Comparison of ENCODE assay signal across 8 cellular contexts in the genomic region with DNA sequence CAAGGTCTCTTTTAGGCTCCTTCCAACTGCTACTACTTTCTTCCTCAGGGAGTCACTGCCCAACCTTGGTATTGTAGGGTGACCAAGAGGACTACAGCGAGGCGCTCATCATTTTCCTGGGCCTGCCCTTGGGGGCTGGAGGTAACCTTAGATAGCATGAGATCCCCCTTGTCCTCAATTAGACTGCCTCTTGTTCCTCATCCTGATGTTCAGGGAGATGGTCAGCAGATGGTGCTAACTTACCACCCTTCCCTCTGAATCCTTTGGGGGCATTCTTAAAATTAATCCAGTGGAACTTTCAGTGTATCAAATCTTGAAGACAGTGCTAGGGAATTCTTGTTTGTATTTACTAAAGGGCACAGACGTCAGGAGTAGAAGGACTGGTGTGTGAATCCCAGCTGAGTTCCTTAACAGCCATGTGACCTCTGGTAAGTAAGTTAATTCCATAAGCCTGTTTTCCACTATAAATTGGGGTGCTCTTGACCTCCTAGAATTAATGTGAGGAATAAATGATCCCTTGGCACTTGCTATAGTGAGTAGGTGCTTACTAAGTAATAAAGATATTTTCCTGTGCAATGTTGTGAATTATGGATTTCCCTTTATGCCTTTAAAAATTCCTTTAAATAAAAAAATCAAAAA. TPM values are rescaled to one million over a fixed set of nuclear protein-coding genes. Genes with fewer than 3 reads are reported as not detected.
DNase-seq lines count a peak whose midpoint lies in the region; ATAC-seq and TF ChIP-seq lines count a peak whose summit lies in the region.

No MANE protein-coding gene starts in this region.

- H3K27ac ChIP-seq in gastroesophageal sphincter: no peak overlapping the region

- no peak overlapping the region for H3K4me3 Mint-ChIP-seq in activated naive CD4-positive, alpha-beta T cell treated with anti-CD3 and anti-CD28 coated beads, Interleukin-2, amount 10 ng/mL, durations not matched to agents 7 days and 5 days
- H3K4me3 Mint-ChIP-seq in stimulated activated naive CD8-positive, alpha-beta T cell treated with anti-CD3 and anti-CD28 coated beads, Interleukin-15, amount 100 ng/mL, for 72 hours: no peak overlapping the region

- TF ChIP-seq EP300 in gastroesophageal sphincter (IDR thresholded peaks at IDR 0.05): no peak

- no peaks in the 10 kb centered on the region for H3K27me3 ChIP-seq in gastroesophageal sphincter

- no peak for ATAC-seq in gastroesophageal sphincter
- ATAC-seq in stimulated activated naive CD8-positive, alpha-beta T cell treated with anti-CD3 and anti-CD28 coated beads, Interleukin-15, amount 100 ng/mL, for 72 hours: no peak
- no peak for ATAC-seq in GM21367 (IDR thresholded peaks at IDR 0.05; ENCODE audit: unreplicated experiment)
- no peak for ATAC-seq in GM19397 (IDR thresholded peaks at IDR 0.05; ENCODE audit: unreplicated experiment)

- H3K36me3 ChIP-seq in gastroesophageal sphincter: no peaks in the 10 kb centered on the region

- H3K27me3 Mint-ChIP-seq in activated naive CD4-positive, alpha-beta T cell treated with anti-CD3 and anti-CD28 coated beads, Interleukin-2, amount 10 ng/mL, durations not matched to agents 7 days and 5 days: peaks cover 5% of the 10 kb centered on the region
- no peaks in the 10 kb centered on the region for H3K27me3 Mint-ChIP-seq in stimulated activated naive CD8-positive, alpha-beta T cell treated with anti-CD3 and anti-CD28 coated beads, Interleukin-15, amount 100 ng/mL, for 72 hours

- no peak for TF ChIP-seq POLR2A in NB4 (IDR thresholded peaks at IDR 0.05; ENCODE audit: extremely low read depth, insufficient read length)
- no peak for TF ChIP-seq POLR2A in gastroesophageal sphincter (IDR thresholded peaks at IDR 0.05)

- no peak overlapping the region for H3K4me3 ChIP-seq in NB4 (ENCODE audit: low read depth, low read length)
- H3K4me3 ChIP-seq in gastroesophageal sphincter: no peak overlapping the region

- CTCF ChIA-PET in activated naive CD4-positive, alpha-beta T cell treated with anti-CD3 and anti-CD28 coated beads, Interleukin-2, amount 10 ng/mL, durations not matched to agents 7 days and 5 days (lab: Charles Lee): interaction anchor here (0.8 to 4.0 kb wide), 5 partner anchors 80 to 129 kb away, joined by 3 to 17 read pairs (median 5); no protein-coding TSS in a partner anchor

- TF ChIP-seq CTCF in NB4 (IDR thresholded peaks at IDR 0.05; ENCODE audit: low read depth, low read length): peak; percentile 61
- peak; percentile 45 to 81 (median 74) for TF ChIP-seq CTCF in gastroesophageal sphincter (IDR thresholded peaks at IDR 0.05)

- H3K27ac Mint-ChIP-seq in activated naive CD4-positive, alpha-beta T cell treated with anti-CD3 and anti-CD28 coated beads, Interleukin-2, amount 10 ng/mL, durations not matched to agents 7 days and 5 days: no peak overlapping the region
- H3K27ac Mint-ChIP-seq in stimulated activated naive CD8-positive, alpha-beta T cell treated with anti-CD3 and anti-CD28 coated beads, Interleukin-15, amount 100 ng/mL, for 72 hours: no peak overlapping the region

- H3K4me1 Mint-ChIP-seq in activated naive CD4-positive, alpha-beta T cell treated with anti-CD3 and anti-CD28 coated beads, Interleukin-2, amount 10 ng/mL, durations not matched to agents 7 days and 5 days: peaks cover 6% of the 10 kb centered on the region
- H3K4me1 Mint-ChIP-seq in stimulated activated naive CD8-positive, alpha-beta T cell treated with anti-CD3 and anti-CD28 coated beads, Interleukin-15, amount 100 ng/mL, for 72 hours: peaks cover 7% of the 10 kb centered on the region

- no peaks in the 10 kb centered on the region for H3K9me3 ChIP-seq in gastroesophageal sphincter

- H3K9me3 Mint-ChIP-seq in activated naive CD4-positive, alpha-beta T cell treated with anti-CD3 and anti-CD28 coated beads, Interleukin-2, amount 10 ng/mL, durations not matched to agents 7 days and 5 days: no peaks in the 10 kb centered on the region
- no peaks in the 10 kb centered on the region for H3K9me3 Mint-ChIP-seq in stimulated activated naive CD8-positive, alpha-beta T cell treated with anti-CD3 and anti-CD28 coated beads, Interleukin-15, amount 100 ng/mL, for 72 hours

- peaks cover 0 to 12% (median 0%) of the 10 kb centered on the region in 3 donors for H3K4me1 ChIP-seq in gastroesophageal sphincter

- WGBS in gastroesophageal sphincter (ENCODE audit: low coverage in 1 of 2), 2 donors: 6 to 21% methylated on average over 3 of the region's 3 CpGs

- H3K36me3 Mint-ChIP-seq in activated naive CD4-positive, alpha-beta T cell treated with anti-CD3 and anti-CD28 coated beads, Interleukin-2, amount 10 ng/mL, durations not matched to agents 7 days and 5 days: peaks cover 1% of the 10 kb centered on the region

- peak; percentile 48 for DNase-seq in activated naive CD4-positive, alpha-beta T cell treated with anti-CD3 and anti-CD28 coated beads, Interleukin-2, amount 10 ng/mL, durations not matched to agents 7 days and 5 days
- no peak for DNase-seq in activated naive CD4-positive, alpha-beta T cell treated with Interleukin-2 at 50 U/mL for 16 hours
- DNase-seq in NB4 (ENCODE audit: low read depth) (peak; percentile 76), UCSD-AML1 (lab: John Stamatoyannopoulos, UW; ENCODE audit: unreplicated experiment) (peak; percentile 17)
- peak; percentile 29 to 35 for DNase-seq in stimulated activated naive CD8-positive, alpha-beta T cell treated with anti-CD3 and anti-CD28 coated beads, Interleukin-15, amount 100 ng/mL, for 72 hours

RNA-seq across cellular contexts. Expression of a gene that starts 4.1 kb away (rescaled TPM):
- total RNA-seq in gastroesophageal sphincter: 10 to 100 TPM; 40.1 to 68.8 (median 55.6) TPM

RNA-seq across cellular contexts. Expression of a gene that starts 22.1 kb away (rescaled TPM):
- 100 to 1,000 TPM in 1 of 4 donors, 10 to 100 TPM in 3; 43.7 to 114 (median 74.5) TPM for total RNA-seq in gastroesophageal sphincter

RNA-seq across cellular contexts. Expression of a gene that starts 55.6 kb away (rescaled TPM):
- total RNA-seq in gastroesophageal sphincter: 10 to 100 TPM; 26.4 to 70.7 (median 30.4) TPM
